Comparison of ENCODE assay signal across 21 cellular contexts in genomic region chr3:134419966-134420321, GRCh38. TPM values are rescaled to one million over a fixed set of nuclear protein-coding genes. Genes with fewer than 3 reads are reported as not detected.
"Had no signal": no experiment of that assay in that cellular context is flagged by ENCODE, and none has a peak within 500 bp of the region (broad histone marks: within the 10 kb centered on the region; RNA-seq: fewer than 3 reads in every experiment).

No MANE protein-coding gene starts in this region.

- H3K27me3 Mint-ChIP-seq: activated naive CD4-positive, alpha-beta T cell treated with anti-CD3 and anti-CD28 coated beads, Interleukin-2, amount 50 U/mL, for 24 hours; dendritic cell treated with granulocyte-macrophage colony-stimulating factor and Interleukin-4, amounts not matched to agents 40 ng/mL and 50 ng/mL, for 4 days had no signal

- H3K36me3 Mint-ChIP-seq: activated naive CD4-positive, alpha-beta T cell treated with anti-CD3 and anti-CD28 coated beads, Interleukin-2, amount 50 U/mL, for 24 hours; brain; immature natural killer cell; naive thymus-derived CD8-positive, alpha-beta T cell had no signal

- H3K4me3 Mint-ChIP-seq: activated naive CD4-positive, alpha-beta T cell treated with anti-CD3 and anti-CD28 coated beads, Interleukin-2, amount 50 U/mL, for 24 hours; brain; dendritic cell treated with granulocyte-macrophage colony-stimulating factor and Interleukin-4, amounts not matched to agents 40 ng/mL and 50 ng/mL, for 4 days; immature natural killer cell; naive thymus-derived CD8-positive, alpha-beta T cell; T-helper 2 cell treated with Interferon-gamma antibody and Interleukin-4, amounts not matched to agents 5 μg/mL and 100 μg/mL, for 36 hours had no signal

- ATAC-seq: naive thymus-derived CD8-positive, alpha-beta T cell; psoas muscle; stimulated activated naive CD8-positive, alpha-beta T cell treated with anti-CD3 and anti-CD28 coated beads, Interleukin-15, Interleukin-2, amounts not matched to agents 100 U/mL and 50 U/mL, for 24 hours had no signal

- DNase-seq: activated CD4-positive, alpha-beta T cell treated with anti-CD3 and anti-CD28 coated beads for 1 hour; activated gamma-delta T cell treated with Interleukin-2 at 50 U/mL for 16 hours; activated T-cell treated with anti-CD3 and anti-CD28 coated beads, Interleukin-2, amount 50 U/mL, for 1 hour; anterior cingulate cortex; caudate nucleus; effector CD4-positive, alpha-beta T cell; erythroblast; foreskin melanocyte; immature natural killer cell; left ventricle myocardium inferior; naive thymus-derived CD8-positive, alpha-beta T cell; ovary; psoas muscle; stimulated activated CD4-positive, alpha-beta T cell treated with anti-CD3 and anti-CD28 coated beads, Interleukin-4, amount 100 ng/mL, for 24 hours; stimulated activated naive CD8-positive, alpha-beta T cell treated with anti-CD3 and anti-CD28 coated beads, Interleukin-15, Interleukin-2, amounts not matched to agents 100 U/mL and 50 U/mL, for 24 hours had no signal

- H3K36me3 ChIP-seq: left ventricle myocardium inferior, neutrophil, ovary, right atrium auricular region had no signal

- H3K4me1 Mint-ChIP-seq: immature natural killer cell had no signal

- H3K27me3 ChIP-seq: ovary, right atrium auricular region had no signal

- H3K4me3 ChIP-seq: left ventricle myocardium inferior, ovary, psoas muscle, right atrium auricular region had no signal

- H3K27ac ChIP-seq: left ventricle myocardium inferior, neutrophil, ovary, psoas muscle, right atrium auricular region had no signal

- H3K27ac Mint-ChIP-seq: activated naive CD4-positive, alpha-beta T cell treated with anti-CD3 and anti-CD28 coated beads, Interleukin-2, amount 50 U/mL, for 24 hours; brain; dendritic cell treated with granulocyte-macrophage colony-stimulating factor and Interleukin-4, amounts not matched to agents 40 ng/mL and 50 ng/mL, for 4 days; immature natural killer cell; T-helper 2 cell treated with Interferon-gamma antibody and Interleukin-4, amounts not matched to agents 5 μg/mL and 100 μg/mL, for 36 hours had no signal

- H3K4me1 ChIP-seq: left ventricle myocardium inferior, psoas muscle, right atrium auricular region had no signal

- H3K9me3 ChIP-seq: neutrophil, ovary, psoas muscle, right atrium auricular region had no signal

- H3K9me3 Mint-ChIP-seq: activated naive CD4-positive, alpha-beta T cell treated with anti-CD3 and anti-CD28 coated beads, Interleukin-2, amount 50 U/mL, for 24 hours; dendritic cell treated with granulocyte-macrophage colony-stimulating factor and Interleukin-4, amounts not matched to agents 40 ng/mL and 50 ng/mL, for 4 days; immature natural killer cell; T-helper 2 cell treated with Interferon-gamma antibody and Interleukin-4, amounts not matched to agents 5 μg/mL and 100 μg/mL, for 36 hours had no signal

RNA-seq across cellular contexts. Expression of gene AMOTL2, which starts 45.7 kb away (rescaled TPM):
- total RNA-seq: naive thymus-derived CD8-positive, alpha-beta T cell had no signal
- polyA plus RNA-seq: immature natural killer cell; naive thymus-derived CD8-positive, alpha-beta T cell had no signal
